In the genomic region with DNA sequence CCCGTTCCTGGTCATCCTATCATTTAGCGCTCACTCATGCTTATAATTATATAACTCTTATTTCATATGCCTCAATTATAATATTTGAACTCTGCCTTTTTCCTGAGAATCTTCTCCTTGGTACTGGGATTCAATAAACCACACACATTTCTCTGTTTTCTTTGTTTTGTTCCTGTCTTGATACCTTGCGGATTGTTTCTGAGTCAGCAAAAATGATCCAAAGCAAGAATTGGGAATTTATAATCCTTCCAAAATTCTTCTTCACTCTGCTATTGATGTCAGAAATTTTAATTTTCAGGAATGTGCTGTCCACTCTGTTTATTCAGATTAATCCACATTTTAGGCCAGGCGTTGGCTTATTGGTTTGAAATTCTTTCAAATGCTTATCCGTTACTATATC, we compare ENCODE assay signal across 9 cellular contexts.
"Had no signal": no experiment of that assay in that cellular context is flagged by ENCODE, and none has a peak within 500 bp of the region (broad histone marks: within the 10 kb centered on the region; RNA-seq: fewer than 3 reads in every experiment).

No MANE protein-coding gene starts in this region.

- H3K4me3 ChIP-seq: GM23248 had no signal

- H3K9ac ChIP-seq: GM23248, KMS-11 had no signal

- H2AFZ ChIP-seq: GM23248 had no signal

- H3K27ac ChIP-seq: GM23248, KMS-11 had no signal

- FAIRE-seq: H54, HTR-8/SVneo had no signal

- DNase-seq: GOT3, H9, HCEC 1CT, Karpas-422, KBM-7 had no signal

- H3K4me2 ChIP-seq: KMS-11 had no signal
